ENCODE assay signal across 18 cellular contexts in genomic region chrX:10008483-10009056, GRCh38. TPM values are rescaled to one million over a fixed set of nuclear protein-coding genes. Genes with fewer than 3 reads are reported as not detected.
"Had no signal": no experiment of that assay in that cellular context is flagged by ENCODE, and none has a peak within 500 bp of the region (broad histone marks: within the 10 kb centered on the region; RNA-seq: fewer than 3 reads in every experiment).

No MANE protein-coding gene starts in this region.

- H3K9me3 Mint-ChIP-seq: activated CD4-positive, alpha-beta memory T cell treated with anti-CD3 and anti-CD28 coated beads for 36 hours; activated naive CD8-positive, alpha-beta T cell treated with anti-CD3 and anti-CD28 coated beads for 36 hours; activated T-cell treated with anti-CD3 and anti-CD28 coated beads, Interleukin-2, amount 50 U/mL, for 4 hours had no signal

- H3K9ac ChIP-seq: parathyroid adenoma had no signal

- ATAC-seq: activated T-cell treated with anti-CD3 and anti-CD28 coated beads, Interleukin-2, amount 50 U/mL, for 4 hours; naive thymus-derived CD4-positive, alpha-beta T cell; stimulated activated naive B cell treated with anti-CD40 and anti-IgM and Interleukin-4, amounts not matched to agents 10 μg/mL and 1 μg/mL and 100 μg/mL, for 72 hours had no signal

- H3K36me3 Mint-ChIP-seq: activated CD4-positive, alpha-beta memory T cell treated with anti-CD3 and anti-CD28 coated beads for 36 hours; activated naive CD8-positive, alpha-beta T cell treated with anti-CD3 and anti-CD28 coated beads for 36 hours; stimulated activated naive B cell treated with anti-CD40 and anti-IgM and Interleukin-4, amounts not matched to agents 10 μg/mL and 1 μg/mL and 100 μg/mL, for 72 hours had no signal

- H3K4me3 Mint-ChIP-seq: activated CD4-positive, alpha-beta memory T cell treated with anti-CD3 and anti-CD28 coated beads for 36 hours; activated naive CD8-positive, alpha-beta T cell treated with anti-CD3 and anti-CD28 coated beads for 36 hours; activated T-cell treated with anti-CD3 and anti-CD28 coated beads, Interleukin-2, amount 50 U/mL, for 4 hours; naive thymus-derived CD4-positive, alpha-beta T cell; stimulated activated naive B cell treated with anti-CD40 and anti-IgM and Interleukin-4, amounts not matched to agents 10 μg/mL and 1 μg/mL and 100 μg/mL, for 72 hours had no signal

- H3K27me3 ChIP-seq: ascending aorta, cardiac muscle cell, suprapubic skin had no signal

- H3K4me3 ChIP-seq: ascending aorta, cardiac muscle cell, lung, suprapubic skin had no signal

- H3K27ac Mint-ChIP-seq: activated CD4-positive, alpha-beta memory T cell treated with anti-CD3 and anti-CD28 coated beads for 36 hours; activated naive CD8-positive, alpha-beta T cell treated with anti-CD3 and anti-CD28 coated beads for 36 hours; naive thymus-derived CD4-positive, alpha-beta T cell; stimulated activated naive B cell treated with anti-CD40 and anti-IgM and Interleukin-4, amounts not matched to agents 10 μg/mL and 1 μg/mL and 100 μg/mL, for 72 hours had no signal

- H3K27ac ChIP-seq: ascending aorta, cardiac muscle cell, epithelial cell of prostate, parathyroid adenoma, suprapubic skin, VCaP had no signal

- DNase-seq: activated CD4-positive, alpha-beta memory T cell treated with anti-CD3 and anti-CD28 coated beads for 36 hours; activated gamma-delta T cell; activated naive CD8-positive, alpha-beta T cell treated with anti-CD3 and anti-CD28 coated beads for 36 hours; activated T-cell treated with anti-CD3 and anti-CD28 coated beads, Interleukin-2, amount 50 U/mL, for 4 hours; effector memory CD4-positive, alpha-beta T cell; hypothalamus; naive thymus-derived CD4-positive, alpha-beta T cell; retina; small intestine; stimulated activated naive B cell treated with anti-CD40 and anti-IgM and Interleukin-4, amounts not matched to agents 10 μg/mL and 1 μg/mL and 100 μg/mL, for 72 hours had no signal

- H3K4me1 ChIP-seq: ascending aorta, suprapubic skin had no signal

- H3K36me3 ChIP-seq: ascending aorta, cardiac muscle cell, suprapubic skin had no signal

- H3K9me3 ChIP-seq: ascending aorta, suprapubic skin had no signal

RNA-seq across cellular contexts. Expression of gene CLDN34, which starts 41.4 kb away (rescaled TPM):
- total RNA-seq: activated CD4-positive, alpha-beta memory T cell treated with anti-CD3 and anti-CD28 coated beads for 36 hours; activated naive CD8-positive, alpha-beta T cell treated with anti-CD3 and anti-CD28 coated beads for 36 hours; activated T-cell treated with anti-CD3 and anti-CD28 coated beads, Interleukin-2, amount 50 U/mL, for 4 hours; ascending aorta; cardiac muscle cell; mononuclear cell; naive thymus-derived CD4-positive, alpha-beta T cell had no signal
